In genomic region chr14:68819260-68819691, GRCh38 we compare ENCODE assay signal across 8 cellular contexts. TPM values are rescaled to one million over a fixed set of nuclear protein-coding genes. Genes with fewer than 3 reads are reported as not detected.
DNase-seq lines count a peak whose midpoint lies in the region; ATAC-seq, FAIRE-seq and TF ChIP-seq lines count a peak whose summit lies in the region.

No MANE protein-coding gene starts in this region.

- no peak for TF ChIP-seq CTCF in esophagus muscularis mucosa (IDR thresholded peaks at IDR 0.05)

- TF ChIP-seq POLR2A in H54 (IDR thresholded peaks at IDR 0.05; ENCODE audit: low read depth, low read length) (no peak), esophagus muscularis mucosa (IDR thresholded peaks at IDR 0.05; ENCODE audit: low read depth) (no peak)

- H3K27ac ChIP-seq in esophagus muscularis mucosa (replicated peaks in 1 of 4) = peak overlapping the region; percentile 74 to 98 (median 87)

- peaks cover 54% of the 10 kb centered on the region for H3K4me1 Mint-ChIP-seq in T-helper 17 cell

- no peak for FAIRE-seq in H54 (lab: Jason Lieb, UNC)

- H3K9me3 ChIP-seq in T-helper 17 cell (ENCODE audit: control insufficient read depth, low read length, poor library complexity, severe bottlenecking) (no peaks in the 10 kb centered on the region), esophagus muscularis mucosa (no peaks in the 10 kb centered on the region)

- DNase-seq in H54 (ENCODE audit: insufficient read length, low spot score) (peak; percentile 46), T-helper 17 cell (peak in 2 of 3 donors; percentile 43 to 53), esophagus muscularis mucosa (ENCODE audit: extremely low spot score) (no peak), sciatic nerve (ENCODE audit: low spot score) (no peak), OCI-M1 (lab: John Stamatoyannopoulos, UW) (no peak), NCI-H187 (lab: John Stamatoyannopoulos, UW) (no peak)

- intact Hi-C loops in esophagus muscularis mucosa (cut with DNase I) = no loop called here
- intact Hi-C loops in sciatic nerve (cut with DNase I) = loop anchor here (2.0 to 5.0 kb wide), 2 partner anchors 572 to 886 kb away; no protein-coding TSS in a partner anchor

- TF ChIP-seq EP300 in esophagus muscularis mucosa (IDR thresholded peaks at IDR 0.05) = no peak

- H3K36me3 ChIP-seq in esophagus muscularis mucosa = no peaks in the 10 kb centered on the region

- H3K4me3 ChIP-seq in esophagus muscularis mucosa = no peak overlapping the region

- 25% methylated on average over 10 of the region's 10 CpGs for WGBS in esophagus muscularis mucosa

- peaks cover 32 to 59% (median 57%) of the 10 kb centered on the region in 4 donors for H3K4me1 ChIP-seq in esophagus muscularis mucosa

- no peaks in the 10 kb centered on the region for H3K36me3 Mint-ChIP-seq in T-helper 17 cell (ENCODE audit: low read depth)

- ATAC-seq in T-helper 17 cell (no peak), sciatic nerve (peak; percentile 22), GM21723 (IDR thresholded peaks at IDR 0.05; ENCODE audit: unreplicated experiment) (no peak), HG02973 (IDR thresholded peaks at IDR 0.05; ENCODE audit: unreplicated experiment) (no peak)

- peak overlapping the region; percentile 57 for H3K4me3 Mint-ChIP-seq in T-helper 17 cell

- H3K27me3 ChIP-seq in esophagus muscularis mucosa = no peaks in the 10 kb centered on the region

- H3K27me3 Mint-ChIP-seq in T-helper 17 cell = no peaks in the 10 kb centered on the region

- peak overlapping the region; percentile 94 for H3K27ac Mint-ChIP-seq in T-helper 17 cell

RNA-seq across cellular contexts. Expression of gene ZFP36L1, which starts 26.4 kb away (rescaled TPM):
- 100 to 1,000 TPM; 217 to 257 TPM for total RNA-seq in T-helper 17 cell
- total RNA-seq in esophagus muscularis mucosa = 100 to 1,000 TPM; 191 to 704 (median 444) TPM
- total RNA-seq in sciatic nerve = 434 TPM

Comparison
In these comparisons a context has a peak if more than half of its experiments do, and no peak if none do; other contexts are left out.
1. DNase-seq: peak in H54 (single experiment) and T-helper 17 cell (2 of 3); none in esophagus muscularis mucosa (single experiment), sciatic nerve (single experiment), OCI-M1 (single experiment) and NCI-H187 (0 of 2).